Comparison of ENCODE assay signal across 8 cellular contexts in the genomic region with DNA sequence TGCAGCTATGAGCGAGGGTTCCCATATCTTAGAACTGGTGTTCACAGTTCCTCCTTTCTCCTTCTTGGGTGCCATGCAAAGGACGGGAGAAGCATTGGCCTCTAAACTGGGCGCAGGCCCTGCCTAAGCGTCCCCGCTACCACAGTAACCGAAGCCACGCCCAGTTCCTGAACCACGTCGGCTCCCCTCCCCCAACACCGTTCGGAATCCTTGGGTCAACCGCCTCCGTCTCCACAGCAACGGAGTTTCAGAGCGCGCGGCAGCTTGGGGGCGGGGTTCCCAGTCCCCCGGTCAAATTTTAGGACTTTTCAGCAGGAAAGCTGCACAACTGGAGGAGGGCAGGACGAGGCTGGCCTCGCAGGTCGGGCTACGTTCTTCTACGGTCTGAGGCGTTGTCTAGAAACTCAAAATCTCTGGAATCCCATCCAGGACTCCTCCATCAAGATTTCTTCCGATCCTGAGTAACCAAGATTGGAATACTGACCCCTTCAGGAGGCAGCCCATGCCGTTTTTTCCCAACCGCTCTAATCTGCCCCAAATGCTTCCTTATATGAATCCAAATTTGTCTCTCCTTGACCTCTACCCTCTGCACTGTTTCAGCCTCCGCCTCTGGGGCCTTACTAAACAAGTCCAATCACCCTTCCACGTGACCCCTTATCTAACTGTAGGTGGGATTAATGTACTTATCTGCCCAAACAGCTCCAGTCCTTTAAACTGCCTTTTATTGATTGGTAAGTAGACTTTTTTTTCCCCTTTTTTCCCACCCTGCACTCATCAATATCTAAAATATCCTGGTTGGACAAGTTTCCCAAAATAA. TPM values are rescaled to one million over a fixed set of nuclear protein-coding genes. Genes with fewer than 3 reads are reported as not detected.
DNase-seq lines count a peak whose midpoint lies in the region; ATAC-seq and TF ChIP-seq lines count a peak whose summit lies in the region.

TSS of gene SPAG17 (minus strand) at position 146 of the 817 bp plus-strand sequence. CDS start at position 75, 71 bp downstream.

- peak in 2 of 3 donors; percentile 1 to 3 for DNase-seq in stimulated activated CD4-positive, alpha-beta T cell treated with anti-CD3 and anti-CD28 coated beads, TNF-alpha, amount 100 ng/mL, for 48 hours (ENCODE audit: low read depth in 3 of 3)
- DNase-seq in stimulated activated CD4-positive, alpha-beta T cell treated with anti-CD3 and anti-CD28 coated beads, Interleukin-4, amount 100 ng/mL, for 24 hours, result no peak
- DNase-seq in foreskin fibroblast, result peak; percentile 28 to 80
- peak; percentile 98 for DNase-seq in neural progenitor cell (ENCODE audit: low spot score)
- no peak for DNase-seq in NCI-H446 treated with DMSO at 0.1 percent for 48 hours (lab: John Stamatoyannopoulos, UW)
- DNase-seq in activated effector memory CD4-positive, alpha-beta T cell treated with anti-CD3 and anti-CD28 coated beads, Interleukin-2, amount 50 U/mL, for 16 hours, result no peak
- DNase-seq in D341Med (ENCODE audit: low spot score), result no peak

- peaks cover 5% of the 10 kb centered on the region for H3F3A ChIP-seq in neural progenitor cell (ENCODE audit: low read depth)

- H4K20me1 ChIP-seq in neural progenitor cell (ENCODE audit: low read depth), result no peaks in the 10 kb centered on the region

- H3K4me3 Mint-ChIP-seq in neural progenitor cell, result peak within 1 kb of the TSS; percentile 80

- peaks cover 18% of the 10 kb centered on the region for H3K4me1 Mint-ChIP-seq in neural progenitor cell

- no peaks in the 10 kb centered on the region for H3K36me3 Mint-ChIP-seq in neural progenitor cell

- peaks cover 4% of the 10 kb centered on the region for H3K9me3 Mint-ChIP-seq in neural progenitor cell

- no peak within 1 kb of the TSS for H3K27ac ChIP-seq in neural progenitor cell

- ATAC-seq in SK-N-SH treated with all-trans-retinoic acid at 6 μM for 48 hours, result peak; percentile 45

- H3K4me1 ChIP-seq in neural progenitor cell, result peaks cover 5% of the 10 kb centered on the region

- H3K27me3 Mint-ChIP-seq in neural progenitor cell (ENCODE audit: insufficient read depth, low read depth), result no peaks in the 10 kb centered on the region

- H3K36me3 ChIP-seq in neural progenitor cell, result no peaks in the 10 kb centered on the region

- TF ChIP-seq CTCF in foreskin fibroblast (IDR thresholded peaks at IDR 0.05; ENCODE audit: low read depth, low read length) (peak; percentile 56), neural progenitor cell (IDR thresholded peaks at IDR 0.05) (peak; percentile 60)

- H3K9ac ChIP-seq in neural progenitor cell, result no peak within 1 kb of the TSS

- no peaks in the 10 kb centered on the region for H3K9me3 ChIP-seq in neural progenitor cell (ENCODE audit: low read depth)

- peak within 1 kb of the TSS; percentile 46 for H3K27ac Mint-ChIP-seq in neural progenitor cell

- H3K4me2 ChIP-seq in neural progenitor cell, result peak within 1 kb of the TSS; percentile 74

- H3K27me3 ChIP-seq in neural progenitor cell, result no peaks in the 10 kb centered on the region

- H3K4me3 ChIP-seq in foreskin fibroblast (ENCODE audit: low read depth in 1 of 2, low read length in 2 of 2), result peak within 1 kb of the TSS; percentile 53 to 63
- H3K4me3 ChIP-seq in neural progenitor cell, result peak within 1 kb of the TSS; percentile 59

- no peaks in the 10 kb centered on the region for H3K79me2 ChIP-seq in neural progenitor cell (ENCODE audit: low read depth)

- H2AFZ ChIP-seq in neural progenitor cell (replicated peaks), result peak within 1 kb of the TSS; percentile 93

TF ChIP-seq in SK-N-SH treated with all-trans-retinoic acid at 6 μM for 48 hours, 23 proteins besides CTCF, POLR2A, EP300 and RAD21:
- no peak for TF ChIP-seq POU6F1 (CRISPR knock-in tag; IDR thresholded peaks at IDR 0.05; ENCODE audit: borderline replicate concordance, low read depth)
- no peak for TF ChIP-seq ZNF565 (CRISPR knock-in tag; conservative IDR thresholded peaks at IDR 0.05; ENCODE audit: low read depth)
- no peak for TF ChIP-seq PATZ1 (CRISPR knock-in tag; IDR thresholded peaks at IDR 0.05; ENCODE audit: borderline replicate concordance)
- TF ChIP-seq ARNTL (CRISPR knock-in tag; IDR thresholded peaks at IDR 0.05; ENCODE audit: borderline replicate concordance, low read depth), result no peak
- TF ChIP-seq ZC3H10 (CRISPR knock-in tag; IDR thresholded peaks at IDR 0.05), result no peak
- no peak for TF ChIP-seq TOX (CRISPR knock-in tag; IDR thresholded peaks at IDR 0.05; ENCODE audit: borderline replicate concordance)
- TF ChIP-seq ZFP30 (CRISPR knock-in tag; IDR thresholded peaks at IDR 0.05), result no peak
- no peak for TF ChIP-seq CSDC2 (CRISPR knock-in tag; IDR thresholded peaks at IDR 0.05)
- no peak for TF ChIP-seq PPARA (CRISPR knock-in tag; IDR thresholded peaks at IDR 0.05; ENCODE audit: borderline replicate concordance)
- no peak for TF ChIP-seq ESRRG (CRISPR knock-in tag; IDR thresholded peaks at IDR 0.05)
- TF ChIP-seq, protein P1, sequence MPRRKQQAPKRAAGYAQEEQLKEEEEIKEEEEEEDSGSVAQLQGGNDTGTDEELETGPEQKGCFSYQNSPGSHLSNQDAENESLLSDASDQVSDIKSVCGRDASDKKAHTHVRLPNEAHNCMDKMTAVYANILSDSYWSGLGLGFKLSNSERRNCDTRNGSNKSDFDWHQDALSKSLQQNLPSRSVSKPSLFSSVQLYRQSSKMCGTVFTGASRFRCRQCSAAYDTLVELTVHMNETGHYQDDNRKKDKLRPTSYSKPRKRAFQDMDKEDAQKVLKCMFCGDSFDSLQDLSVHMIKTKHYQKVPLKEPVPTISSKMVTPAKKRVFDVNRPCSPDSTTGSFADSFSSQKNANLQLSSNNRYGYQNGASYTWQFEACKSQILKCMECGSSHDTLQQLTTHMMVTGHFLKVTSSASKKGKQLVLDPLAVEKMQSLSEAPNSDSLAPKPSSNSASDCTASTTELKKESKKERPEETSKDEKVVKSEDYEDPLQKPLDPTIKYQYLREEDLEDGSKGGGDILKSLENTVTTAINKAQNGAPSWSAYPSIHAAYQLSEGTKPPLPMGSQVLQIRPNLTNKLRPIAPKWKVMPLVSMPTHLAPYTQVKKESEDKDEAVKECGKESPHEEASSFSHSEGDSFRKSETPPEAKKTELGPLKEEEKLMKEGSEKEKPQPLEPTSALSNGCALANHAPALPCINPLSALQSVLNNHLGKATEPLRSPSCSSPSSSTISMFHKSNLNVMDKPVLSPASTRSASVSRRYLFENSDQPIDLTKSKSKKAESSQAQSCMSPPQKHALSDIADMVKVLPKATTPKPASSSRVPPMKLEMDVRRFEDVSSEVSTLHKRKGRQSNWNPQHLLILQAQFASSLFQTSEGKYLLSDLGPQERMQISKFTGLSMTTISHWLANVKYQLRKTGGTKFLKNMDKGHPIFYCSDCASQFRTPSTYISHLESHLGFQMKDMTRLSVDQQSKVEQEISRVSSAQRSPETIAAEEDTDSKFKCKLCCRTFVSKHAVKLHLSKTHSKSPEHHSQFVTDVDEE (CRISPR knock-in tag; IDR thresholded peaks at IDR 0.05), result no peak

RNA-seq across cellular contexts. Expression of gene SPAG17, which starts in this region (rescaled TPM):
- total RNA-seq in neural progenitor cell (ENCODE audit: low replicate concordance), result 0.90 and 1.6 TPM in 2 replicates

Comparison
In these comparisons a context has a peak if more than half of its experiments do, and no peak if none do; other contexts are left out.
1. DNase-seq: peak in stimulated activated CD4-positive, alpha-beta T cell treated with anti-CD3 and anti-CD28 coated beads, TNF-alpha, amount 100 ng/mL, for 48 hours (2 of 3), foreskin fibroblast (2 of 2) and neural progenitor cell (single experiment); none in stimulated activated CD4-positive, alpha-beta T cell treated with anti-CD3 and anti-CD28 coated beads, Interleukin-4, amount 100 ng/mL, for 24 hours (single experiment), NCI-H446 treated with DMSO at 0.1 percent for 48 hours (single experiment), activated effector memory CD4-positive, alpha-beta T cell treated with anti-CD3 and anti-CD28 coated beads, Interleukin-2, amount 50 U/mL, for 16 hours (single experiment) and D341Med (single experiment).